In the genomic region with DNA sequence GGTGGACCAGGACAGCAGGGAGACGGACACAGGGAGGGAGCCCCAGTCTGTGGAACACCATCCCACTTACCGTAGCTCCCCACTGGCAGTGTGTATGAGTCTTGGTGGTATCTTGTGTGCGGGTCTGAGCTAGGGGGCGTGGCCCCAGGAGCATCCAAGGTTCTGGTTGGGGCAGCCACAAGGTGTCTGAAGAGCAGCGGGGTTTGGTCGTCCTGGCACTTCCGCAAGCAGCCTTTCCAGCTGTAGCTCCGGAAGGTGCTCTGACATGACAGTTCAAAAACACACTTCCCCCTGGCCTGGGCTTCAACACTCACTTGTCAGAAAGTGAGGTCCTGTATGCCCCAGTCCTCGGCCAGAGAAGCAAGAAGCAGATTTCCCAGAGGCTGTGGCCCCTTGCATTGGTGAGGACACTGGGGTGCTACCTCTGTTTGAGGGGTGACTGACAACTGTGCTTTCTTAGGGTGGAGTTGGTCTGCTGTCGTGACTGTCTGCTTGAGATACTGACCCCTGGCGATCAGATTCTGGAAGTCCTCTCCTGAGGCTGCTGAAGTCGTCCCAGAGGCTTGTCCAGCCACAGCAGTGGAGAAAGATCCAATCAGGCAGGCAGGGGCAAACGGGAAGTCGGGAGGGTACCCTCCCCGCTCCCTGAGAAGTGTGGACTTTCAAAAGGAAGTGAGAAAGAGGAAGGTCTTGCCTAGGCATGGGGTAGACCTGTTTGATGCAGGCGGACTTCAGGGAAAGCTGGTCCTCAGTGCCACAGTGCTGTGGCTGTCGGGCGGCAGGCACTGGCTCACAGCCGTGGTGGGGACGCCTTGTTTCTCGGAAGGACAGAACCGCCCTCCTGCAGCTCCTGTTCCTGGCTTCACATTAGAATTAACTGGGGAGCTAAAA, we compare ENCODE assay signal across 8 cellular contexts. TPM values are rescaled to one million over a fixed set of nuclear protein-coding genes. Genes with fewer than 3 reads are reported as not detected.
DNase-seq lines count a peak whose midpoint lies in the region; ATAC-seq, FAIRE-seq and TF ChIP-seq lines count a peak whose summit lies in the region.

No MANE protein-coding gene starts in this region.

- H2AFZ ChIP-seq in OCI-LY3 (ENCODE audit: low read depth, low read length) (no peak overlapping the region), hepatocyte (no peak overlapping the region)

- H3K27me3 ChIP-seq in OCI-LY3 (ENCODE audit: low read depth, low read length) (no peaks in the 10 kb centered on the region), hepatocyte (no peaks in the 10 kb centered on the region)

- H3K4me1 ChIP-seq in OCI-LY3 (ENCODE audit: low read length) (peaks cover 12% of the 10 kb centered on the region), hepatocyte (ENCODE audit: insufficient read depth) (peaks cover 1% of the 10 kb centered on the region)

- WGBS in hepatocyte (ENCODE audit: low lambda C conversion rate, missing lambda C conversion rate) = 50% methylated on average over 22 of the region's 22 CpGs

- H3K9me3 ChIP-seq in OCI-LY3 (ENCODE audit: insufficient read depth, low read length) = no peaks in the 10 kb centered on the region
- no peaks in the 10 kb centered on the region for H3K9me3 ChIP-seq in hepatocyte (ENCODE audit: low read depth)

- peak; percentile 70 for ATAC-seq in HG02884 (IDR thresholded peaks at IDR 0.05; ENCODE audit: unreplicated experiment)

- peaks cover 45% of the 10 kb centered on the region for H4K20me1 ChIP-seq in OCI-LY3 (ENCODE audit: insufficient read depth, low read length)
- H4K20me1 ChIP-seq in hepatocyte (ENCODE audit: insufficient read depth, poor library complexity, severe bottlenecking) = no peaks in the 10 kb centered on the region

- H3K36me3 ChIP-seq in OCI-LY3 (replicated peaks; ENCODE audit: low read depth, low read length) (no peaks in the 10 kb centered on the region), hepatocyte (replicated peaks; ENCODE audit: insufficient read depth, low read depth) (no peaks in the 10 kb centered on the region)

- peak overlapping the region; percentile 74 for H3K4me2 ChIP-seq in OCI-LY3 (ENCODE audit: low read length)
- H3K4me2 ChIP-seq in hepatocyte = peak overlapping the region; percentile 62

- TF ChIP-seq CTCF in OCI-LY3 (IDR thresholded peaks at IDR 0.05; ENCODE audit: low read depth, low read length) (peak; percentile 61), hepatocyte (IDR thresholded peaks at IDR 0.05; ENCODE audit: poor library complexity) (peak; percentile 65)

- no peaks in the 10 kb centered on the region for H3K9me2 ChIP-seq in hepatocyte (replicated peaks; ENCODE audit: insufficient read depth)

- peak; percentile 68 for DNase-seq in AG08396 (ENCODE audit: low spot score)
- no peak for DNase-seq in GM18507 (ENCODE audit: extremely low spot score, insufficient read length, low read depth)
- peak in 54 of 58 donors; percentile 28 to 83 (median 55) for DNase-seq in anterior cingulate cortex (lab: John Stamatoyannopoulos, UW)
- DNase-seq in hepatocyte (ENCODE audit: low spot score) = peak; percentile 74
- DNase-seq in retina = peak; percentile 71
- DNase-seq in cortex of kidney (lab: John Stamatoyannopoulos, UW) = no peak

- peak overlapping the region; percentile 47 for H3K4me3 ChIP-seq in OCI-LY3 (ENCODE audit: low read length)
- no peak overlapping the region for H3K4me3 ChIP-seq in hepatocyte

- H3K9ac ChIP-seq in OCI-LY3 (ENCODE audit: low read length) = no peak overlapping the region

- H3K79me2 ChIP-seq in OCI-LY3 (ENCODE audit: low read length) (peaks cover 27% of the 10 kb centered on the region; the same call in 1 of the 2 replicates), hepatocyte (no peaks in the 10 kb centered on the region)

- peak; percentile 90 for FAIRE-seq in GM18507 (lab: Jason Lieb, UNC)

- H3K27ac ChIP-seq in OCI-LY3 (ENCODE audit: low read length) (0 out of 2 replicates have a peak overlapping the region, but pooled peaks have one; percentile 18), hepatocyte (no peak overlapping the region)

RNA-seq across cellular contexts. Expression of a gene that starts 51.4 kb away (rescaled TPM):
- total RNA-seq in hepatocyte = 15.4 and 21.6 TPM in 2 replicates
- polyA plus RNA-seq in hepatocyte = 26.2 and 35.2 TPM in 2 replicates

Comparison
In these comparisons a context has a peak if more than half of its experiments do, and no peak if none do; other contexts are left out.
1. DNase-seq: peak in AG08396 (single experiment), anterior cingulate cortex (54 of 58), hepatocyte (single experiment) and retina (single experiment); none in GM18507 (single experiment) and cortex of kidney (single experiment).